In genomic region chr1:185369786-185370185, GRCh38 we compare ENCODE assay signal across 17 cellular contexts. TPM values are rescaled to one million over a fixed set of nuclear protein-coding genes. Genes with fewer than 3 reads are reported as not detected.
DNase-seq lines count a peak whose midpoint lies in the region; ATAC-seq, FAIRE-seq and TF ChIP-seq lines count a peak whose summit lies in the region.
"Had no signal": no experiment of that assay in that cellular context is flagged by ENCODE, and none has a peak within 500 bp of the region (broad histone marks: within the 10 kb centered on the region; RNA-seq: fewer than 3 reads in every experiment).

No MANE protein-coding gene starts in this region.

- FAIRE-seq in endothelial cell of umbilical vein (lab: Jason Lieb, UNC), result no peak
- FAIRE-seq: RCC 7860 had no signal

- peak; percentile 11 for DNase-seq in EH (ENCODE audit: low read depth)
- peak; percentile 79 for DNase-seq in MG63
- DNase-seq in endothelial cell of umbilical vein (ENCODE audit: low read depth, low spot score), result no peak
- peak; percentile 10 for DNase-seq in myocyte (ENCODE audit: low read depth)
- no peak for DNase-seq in activated CD4-positive, alpha-beta T cell treated with anti-CD3 and anti-CD28 coated beads, Interleukin-2, amount 10 ng/mL, durations not matched to agents 24 days and 14 days
- no peak for DNase-seq in effector CD8-positive, alpha-beta T cell (lab: John Stamatoyannopoulos, UW)
- DNase-seq: COR-L47, DMS153, H7, NCI-H1092 treated with DMSO at 0.1 percent for 48 hours, NCI-H1694 treated with DMSO at 0.1 percent for 48 hours, NCI-H774, SIG-M5 had no signal

- H4K20me1 ChIP-seq in endothelial cell of umbilical vein (replicated peaks; ENCODE audit: control insufficient read depth, extremely low read depth, insufficient read depth, low read length), result no peaks in the 10 kb centered on the region

- POLR2A ChIA-PET in endothelial cell of umbilical vein (lab: Charles Lee), result no interaction called here

- no peaks in the 10 kb centered on the region for H3K27me3 Mint-ChIP-seq in activated CD4-positive, alpha-beta T cell treated with anti-CD3 and anti-CD28 coated beads, Interleukin-2, amount 10 ng/mL, durations not matched to agents 24 days and 14 days

- no peaks in the 10 kb centered on the region for H3K79me2 ChIP-seq in endothelial cell of umbilical vein (ENCODE audit: control insufficient read depth, insufficient read depth, low read length)

- H3K9me1 ChIP-seq in endothelial cell of umbilical vein (replicated peaks; ENCODE audit: control insufficient read depth, extremely low read depth, insufficient read depth, low read length), result no peaks in the 10 kb centered on the region

- no peak overlapping the region for H3K27ac ChIP-seq in endothelial cell of umbilical vein (ENCODE audit: insufficient read depth, low read depth, low read length)
- H3K27ac ChIP-seq: C4-2B had no signal

- ATAC-seq in GM19328 (IDR thresholded peaks at IDR 0.05; ENCODE audit: unreplicated experiment) (no peak), HG02798 (IDR thresholded peaks at IDR 0.05; ENCODE audit: poor library complexity, unreplicated experiment) (no peak)

- no peak for TF ChIP-seq CTCF in endothelial cell of umbilical vein (IDR thresholded peaks at IDR 0.05; ENCODE audit: extremely low read depth in 1 of 2, insufficient read depth in 1 of 2, low read depth in 1 of 2, low read length in 2 of 2)

- intact Hi-C loops in endothelial cell of umbilical vein (cut with micrococcal nuclease), result loop anchor here (5.0 to 10.0 kb wide), 2 partner anchors 322 to 1735 kb away; partner anchors contain the start of genes ARPC5 and RNF2
- intact Hi-C loops in activated CD4-positive, alpha-beta T cell treated with anti-CD3 and anti-CD28 coated beads, Interleukin-2, amount 10 ng/mL, durations not matched to agents 24 days and 14 days (cut with micrococcal nuclease), result no loop called here

- no peak overlapping the region for H3K4me3 Mint-ChIP-seq in activated CD4-positive, alpha-beta T cell treated with anti-CD3 and anti-CD28 coated beads, Interleukin-2, amount 10 ng/mL, durations not matched to agents 24 days and 14 days

- H3K27me3 ChIP-seq in MG63 (no peaks in the 10 kb centered on the region), endothelial cell of umbilical vein (ENCODE audit: control insufficient read depth in 2 of 2, insufficient read depth in 2 of 2, low read length in 2 of 2) (no peaks in the 10 kb centered on the region)

- H3K4me1 Mint-ChIP-seq in activated CD4-positive, alpha-beta T cell treated with anti-CD3 and anti-CD28 coated beads, Interleukin-2, amount 10 ng/mL, durations not matched to agents 24 days and 14 days, result peaks cover 28% of the 10 kb centered on the region

- H3K36me3 ChIP-seq in MG63 (no peaks in the 10 kb centered on the region), endothelial cell of umbilical vein (ENCODE audit: control insufficient read depth in 2 of 2, extremely low read depth in 1 of 2, insufficient read depth in 2 of 2, low read length in 2 of 2) (no peaks in the 10 kb centered on the region)

- H3K36me3 Mint-ChIP-seq in activated CD4-positive, alpha-beta T cell treated with anti-CD3 and anti-CD28 coated beads, Interleukin-2, amount 10 ng/mL, durations not matched to agents 24 days and 14 days (ENCODE audit: low read depth), result peaks cover 7% of the 10 kb centered on the region

- BruUV-seq in endothelial cell of umbilical vein (replicated peaks; lab: Mats Ljungman, UMichigan), result no TSS peak

- no peak overlapping the region for H3K9ac ChIP-seq in endothelial cell of umbilical vein (replicated peaks; ENCODE audit: extremely low read depth, insufficient read depth, low read length)

- H3K9me3 ChIP-seq in MG63 (no peaks in the 10 kb centered on the region), endothelial cell of umbilical vein (replicated peaks; ENCODE audit: control insufficient read depth, insufficient read depth, low read length) (no peaks in the 10 kb centered on the region)

- no peak for TF ChIP-seq POLR2A in endothelial cell of umbilical vein (IDR thresholded peaks at IDR 0.05; ENCODE audit: low read depth, low read length)

- no peak overlapping the region for H3K4me3 ChIP-seq in MG63
- no peak overlapping the region for H3K4me3 ChIP-seq in endothelial cell of umbilical vein (replicated peaks in 1 of 3; ENCODE audit: insufficient read depth in 1 of 3, low read depth in 1 of 3, low read length in 3 of 3)

- CTCF ChIA-PET in endothelial cell of umbilical vein (lab: Charles Lee), result no interaction called here

- H3K9me3 Mint-ChIP-seq in activated CD4-positive, alpha-beta T cell treated with anti-CD3 and anti-CD28 coated beads, Interleukin-2, amount 10 ng/mL, durations not matched to agents 24 days and 14 days, result no peaks in the 10 kb centered on the region

- no peak overlapping the region for H3K27ac Mint-ChIP-seq in activated CD4-positive, alpha-beta T cell treated with anti-CD3 and anti-CD28 coated beads, Interleukin-2, amount 10 ng/mL, durations not matched to agents 24 days and 14 days

- peak overlapping the region; percentile 38 for H2AFZ ChIP-seq in endothelial cell of umbilical vein (ENCODE audit: low read depth, low read length)

- dilution Hi-C loops in endothelial cell of umbilical vein (cut with MboI; ENCODE audit: extremely low pct_ligation_motif_present, low sequenced_read_pairs), result no loop called here

- H3K4me2 ChIP-seq in endothelial cell of umbilical vein (ENCODE audit: insufficient read depth, low read length), result no peak overlapping the region

- H3K4me1 ChIP-seq in endothelial cell of umbilical vein (ENCODE audit: control insufficient read depth, extremely low read depth, insufficient read depth, low read length), result peaks cover 50% of the 10 kb centered on the region

TF ChIP-seq in endothelial cell of umbilical vein, 7 proteins besides CTCF, POLR2A, EP300 and RAD21:
- TF ChIP-seq GATA2 (IDR thresholded peaks at IDR 0.05; ENCODE audit: insufficient read depth, insufficient read length, low read depth, low read length) (no peak), JUN (IDR thresholded peaks at IDR 0.05; ENCODE audit: borderline replicate concordance, insufficient read depth, insufficient read length, low read depth) (no peak), MYC (IDR thresholded peaks at IDR 0.05; ENCODE audit: low read depth, low read length) (no peak), EZH2 (IDR thresholded peaks at IDR 0.05; ENCODE audit: borderline replicate concordance, low read depth, low read length, severe bottlenecking) (no peak), POLR2AphosphoS5 (IDR thresholded peaks at IDR 0.05; ENCODE audit: insufficient read depth, low read depth, low read length) (no peak), MAX (IDR thresholded peaks at IDR 0.05; ENCODE audit: insufficient read depth, insufficient read length) (no peak), FOS (IDR thresholded peaks at IDR 0.05; ENCODE audit: borderline replicate concordance, insufficient read depth, low read length) (no peak)

RNA-seq across cellular contexts. Expression of gene IVNS1ABP, which starts 52.7 kb away (rescaled TPM):
- 28.5 and 32.5 TPM in 2 replicates for total RNA-seq in MG63 (2014; rRNA removed; shearing (Covaris generic); ENCODE audit: low replicate concordance)
- 75.3 and 81.6 TPM in 2 replicates for total RNA-seq in endothelial cell of umbilical vein
- 19.9 and 26.3 TPM in 2 replicates for polyA plus RNA-seq in endothelial cell of umbilical vein
- 20.7 and 23.9 TPM in 2 replicates for polyA plus RNA-seq in endothelial cell of umbilical vein (2011; cell fraction: cytosol; rRNA removed)
- 239 and 296 TPM in 2 replicates for polyA plus RNA-seq in endothelial cell of umbilical vein (2011; cell fraction: nucleus; rRNA removed)
- polyA plus RNA-seq in endothelial cell of umbilical vein (2012), result 41.0 and 52.8 TPM in 2 replicates
- polyA minus RNA-seq in endothelial cell of umbilical vein, result 68.2 and 73.9 TPM in 2 replicates
- 22.8 TPM for polyA minus RNA-seq in endothelial cell of umbilical vein (2011; cell fraction: cytosol; rRNA and poly(A)+ RNA removed)
- polyA minus RNA-seq in endothelial cell of umbilical vein (2011; cell fraction: nucleus; rRNA and poly(A)+ RNA removed), result 342 and 456 TPM in 2 replicates
- total RNA-seq in myocyte, result 79.3 and 124 TPM in 2 replicates
- 84.1 TPM for polyA plus RNA-seq in myocyte (2012)
- total RNA-seq in activated CD4-positive, alpha-beta T cell treated with anti-CD3 and anti-CD28 coated beads, Interleukin-2, amount 10 ng/mL, durations not matched to agents 24 days and 14 days, result 186 and 187 TPM in 2 replicates

Comparison
In these comparisons a context has a peak if more than half of its experiments do, and no peak if none do; other contexts are left out.
1. DNase-seq: peak in EH (single experiment), MG63 (single experiment) and myocyte (single experiment); none in endothelial cell of umbilical vein (single experiment), activated CD4-positive, alpha-beta T cell treated with anti-CD3 and anti-CD28 coated beads, Interleukin-2, amount 10 ng/mL, durations not matched to agents 24 days and 14 days (single experiment) and effector CD8-positive, alpha-beta T cell (single experiment).